ENCODE assay signal across 8 cellular contexts in genomic region chr1:178768423-178768822, GRCh38. TPM values are rescaled to one million over a fixed set of nuclear protein-coding genes. Genes with fewer than 3 reads are reported as not detected.
DNase-seq lines count a peak whose midpoint lies in the region; ATAC-seq and TF ChIP-seq lines count a peak whose summit lies in the region.

No MANE protein-coding gene starts in this region.

- H3K36me3 ChIP-seq in BJ (ENCODE audit: control insufficient read depth, insufficient read depth, low read length) (no peaks in the 10 kb centered on the region), aorta (ENCODE audit: control insufficient read depth in 1 of 2, insufficient read depth in 2 of 2, low read length in 1 of 2) (no peaks in the 10 kb centered on the region)

- DNase-seq in BJ (ENCODE audit: low read depth) (no peak), GM13976 (ENCODE audit: low spot score) (peak; percentile 61), NCI-H2171 (lab: John Stamatoyannopoulos, UW) (peak; percentile 20), amniotic epithelial cell (ENCODE audit: low read depth) (peak; percentile 38), iris pigment epithelial cell (ENCODE audit: low read depth) (peak; percentile 48), aorta (no peak)

- peaks cover 11% of the 10 kb centered on the region for H3K9me3 ChIP-seq in aorta (ENCODE audit: control insufficient read depth, low read length)

- H3K4me3 ChIP-seq in BJ (ENCODE audit: low read depth, low read length) (no peak overlapping the region), aorta (ENCODE audit: low read length in 2 of 2) (no peak overlapping the region)

- POLR2A ChIA-PET in BJ (lab: Charles Lee), result no interaction called here

- CTCF ChIA-PET in BJ (lab: Yijun Ruan, JAX), result interaction anchor here (0.7 to 2.6 kb wide), 6 partner anchors 8 to 234 kb away, joined by 3 to 10 read pairs (median 3); no protein-coding TSS in a partner anchor

- no peaks in the 10 kb centered on the region for H3K4me1 ChIP-seq in aorta (ENCODE audit: control insufficient read depth in 1 of 2, insufficient read depth in 2 of 2, low read length in 2 of 2)

- WGBS in aorta, 2 donors, result 50 to 57% methylated on average over 4 of the region's 4 CpGs

- H3K27me3 ChIP-seq in BJ (ENCODE audit: control insufficient read depth, insufficient read depth, low read length) (no peaks in the 10 kb centered on the region), aorta (ENCODE audit: control insufficient read depth in 1 of 2, insufficient read depth in 2 of 2, low read length in 1 of 2) (no peaks in the 10 kb centered on the region)

- TF ChIP-seq CTCF in BJ (IDR thresholded peaks at IDR 0.05; ENCODE audit: insufficient read depth, low read depth, low read length), result peak; percentile 70
- peak; percentile 75 for TF ChIP-seq CTCF in GM13976 (IDR thresholded peaks at IDR 0.05; ENCODE audit: borderline replicate concordance, control extremely low read depth, extremely low read depth, insufficient read depth, missing control alignments)

- H3K27ac ChIP-seq in aorta (ENCODE audit: low read depth in 1 of 2, low read length in 2 of 2), result no peak overlapping the region

- ATAC-seq in aorta (ENCODE audit: low FRiP score), result peak; percentile 7
- no peak for ATAC-seq in GM21526 (IDR thresholded peaks at IDR 0.05; ENCODE audit: low FRiP score, unreplicated experiment)
- ATAC-seq in HG02610 (IDR thresholded peaks at IDR 0.05; ENCODE audit: unreplicated experiment), result no peak

- intact Hi-C loops in aorta (cut with DNase I), result no loop called here

- in situ Hi-C loops in GM13976 (cut with MboI; ENCODE audit: low sequenced_read_pairs, unreplicated experiment), result no loop called here

RNA-seq across cellular contexts. Expression of gene RALGPS2, which starts 43.4 kb away (rescaled TPM):
- polyA plus RNA-seq in BJ (2011; rRNA removed) (27.7 and 40.9 TPM in 2 replicates), aorta (1 to 10 TPM in 1 of 2 donors, under 1 TPM in 1; 0.18 to 6.1 TPM)
- 19.7 and 38.0 TPM in 2 replicates for polyA minus RNA-seq in BJ (2011; rRNA and poly(A)+ RNA removed)
- 10 to 100 TPM in 1 of 2 donors, 1 to 10 TPM in 1; 3.5 to 14.1 TPM for total RNA-seq in aorta

Comparison
In these comparisons a context has a peak if more than half of its experiments do, and no peak if none do; other contexts are left out.
1. DNase-seq: peak in GM13976 (single experiment), NCI-H2171 (single experiment), amniotic epithelial cell (single experiment) and iris pigment epithelial cell (single experiment); none in BJ (single experiment) and aorta (0 of 2).